In the genomic region with DNA sequence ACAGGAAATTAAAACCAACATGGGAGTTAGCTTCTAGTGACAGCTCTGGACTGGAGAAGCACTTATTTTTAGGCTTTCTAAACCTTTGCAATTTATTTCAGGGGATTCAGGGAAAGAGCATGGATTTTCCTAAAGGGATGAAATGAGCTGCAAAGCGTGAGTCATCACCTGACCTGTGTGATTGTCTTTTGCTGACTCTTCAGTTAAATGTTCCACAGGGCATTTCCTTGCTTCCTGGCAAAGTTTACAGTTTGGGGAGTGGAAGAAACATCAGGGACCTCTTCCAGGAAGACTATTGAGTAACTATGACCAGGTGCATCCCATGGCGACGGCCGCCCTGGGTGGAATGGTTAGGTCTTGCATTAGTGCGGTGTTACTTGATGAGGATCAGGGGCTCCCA, we compare ENCODE assay signal across 21 cellular contexts.
DNase-seq lines count a peak whose midpoint lies in the region; ATAC-seq, FAIRE-seq and TF ChIP-seq lines count a peak whose summit lies in the region.
"Had no signal": no experiment of that assay in that cellular context is flagged by ENCODE, and none has a peak within 500 bp of the region (broad histone marks: within the 10 kb centered on the region; RNA-seq: fewer than 3 reads in every experiment).

No MANE protein-coding gene starts in this region.

- no peak overlapping the region for H2BK5ac ChIP-seq in IMR-90 (ENCODE audit: low read depth, low read length, poor library complexity, severe bottlenecking)

- H3K9me1 ChIP-seq in IMR-90 (ENCODE audit: insufficient read depth, low read length) = no peaks in the 10 kb centered on the region; the same call in 1 of the 2 replicates

- H3K14ac ChIP-seq in IMR-90 (replicated peaks; ENCODE audit: low read depth, low read length) = no peak overlapping the region

- no peak overlapping the region for H3K4me2 ChIP-seq in IMR-90 (ENCODE audit: low read depth, low read length)

- H2BK15ac ChIP-seq in IMR-90 (ENCODE audit: low read depth, low read length) = no peak overlapping the region

- dilution Hi-C loops in IMR-90 (cut with HindIII; ENCODE audit: low sequenced_read_pairs, unreplicated experiment) = no loop called here

- H3K23ac ChIP-seq in IMR-90 (ENCODE audit: low read depth, low read length) = no peak overlapping the region

- in situ Hi-C loops in IMR-90 (cut with MboI; ENCODE audit: low sequenced_read_pairs) (no loop called here), astrocyte of the spinal cord (cut with HindIII; ENCODE audit: low sequenced_read_pairs) (no loop called here)

- no peaks in the 10 kb centered on the region for H3K36me3 ChIP-seq in IMR-90 (ENCODE audit: control insufficient read depth, insufficient read depth, low read length)
- H3K36me3 ChIP-seq: transverse colon had no signal

- no peak overlapping the region for H3K4ac ChIP-seq in IMR-90 (ENCODE audit: low read depth, low read length)

- H4K5ac ChIP-seq in IMR-90 (ENCODE audit: low read depth, low read length) = no peak overlapping the region

- no peak overlapping the region for H3K9ac ChIP-seq in IMR-90 (ENCODE audit: low read depth, low read length)

- BruUV-seq in IMR-90 (replicated peaks; lab: Mats Ljungman, UMichigan) = no TSS peak

- intact Hi-C loops in IMR-90 (cut with micrococcal nuclease) = no loop called here
- intact Hi-C loops in lower leg skin (cut with DNase I; ENCODE audit: low total_unique reads) = no loop called here

- TF ChIP-seq CTCF in IMR-90 (conservative IDR thresholded peaks at IDR 0.05; ENCODE audit: low read depth, low read length) (no peak), astrocyte of the spinal cord (IDR thresholded peaks at IDR 0.05; ENCODE audit: low read depth, low read length) (no peak), lower leg skin (IDR thresholded peaks at IDR 0.05) (no peak)

- no peak overlapping the region for H2BK120ac ChIP-seq in IMR-90 (ENCODE audit: low read depth, low read length)

- H2AK9ac ChIP-seq in IMR-90 (replicated peaks; ENCODE audit: low read depth, low read length, poor library complexity) = no peak overlapping the region

- H2AFZ ChIP-seq in IMR-90 (replicated peaks; ENCODE audit: low read length, poor library complexity) = no peak overlapping the region

- no peak overlapping the region for H2BK20ac ChIP-seq in IMR-90 (ENCODE audit: low read depth, low read length)

- no peak overlapping the region for H4K8ac ChIP-seq in IMR-90 (ENCODE audit: low read depth in 2 of 2, low read length in 2 of 2)

- 89% methylated on average over 3 of the region's 5 CpGs; no CpG with 5 or more reads in 1 of the 2 experiments for WGBS in IMR-90 (ENCODE audit: extremely low coverage in 2 of 2, insufficient read length in 1 of 2), 2 experiments
- 61 to 64% methylated on average over 5 of the region's 5 CpGs for WGBS in lower leg skin, 2 donors

- peak; percentile 90 for FAIRE-seq in islet of Langerhans (lab: Jason Lieb, UNC)
- FAIRE-seq: H54 had no signal

- H4K91ac ChIP-seq in IMR-90 (ENCODE audit: insufficient read depth, low read depth, low read length) = no peak overlapping the region

- no peaks in the 10 kb centered on the region for H3K27me3 ChIP-seq in IMR-90 (ENCODE audit: control insufficient read depth, insufficient read depth, low read length)
- H3K27me3 ChIP-seq: dorsolateral prefrontal cortex, transverse colon had no signal

- H3K79me1 ChIP-seq in IMR-90 (ENCODE audit: low read depth in 1 of 2, low read length in 2 of 2) = no peaks in the 10 kb centered on the region

- CTCF ChIA-PET in IMR-90 (lab: Yijun Ruan, JAX) = no interaction called here

- H3K4me1 ChIP-seq in IMR-90 (ENCODE audit: control insufficient read depth, insufficient read depth, low read length) = peaks cover 14% of the 10 kb centered on the region

- H2AK5ac ChIP-seq in IMR-90 (ENCODE audit: low read depth, low read length) = no peak overlapping the region

- H3K56ac ChIP-seq in IMR-90 (ENCODE audit: extremely low read depth, insufficient read depth, low read length) = no peak overlapping the region

- H3K4me3 ChIP-seq in IMR-90 (ENCODE audit: insufficient read depth, low read depth, low read length) = no peak overlapping the region
- H3K4me3 ChIP-seq in astrocyte of the spinal cord (ENCODE audit: low read depth, low read length) = no peak overlapping the region
- H3K4me3 ChIP-seq in lower leg skin (ENCODE audit: low read depth, poor library complexity, severe bottlenecking) = no peak overlapping the region
- H3K4me3 ChIP-seq: dorsolateral prefrontal cortex, transverse colon had no signal

- ATAC-seq in IMR-90 (ENCODE audit: low read depth) (no peak), GM18909 (IDR thresholded peaks at IDR 0.05; ENCODE audit: poor library complexity, unreplicated experiment) (no peak)
- ATAC-seq: left lobe of liver; stimulated activated naive CD8-positive, alpha-beta T cell treated with anti-CD3 and anti-CD28 coated beads, Interleukin-15, amount 100 ng/mL, for 72 hours; T-cell had no signal

- TF ChIP-seq RAD21 in IMR-90 (IDR thresholded peaks at IDR 0.05; ENCODE audit: low read length) = no peak

- TF ChIP-seq POLR2A in IMR-90 (IDR thresholded peaks at IDR 0.05; ENCODE audit: low read depth, low read length) (no peak), lower leg skin (IDR thresholded peaks at IDR 0.05) (no peak)

- POLR2A ChIA-PET in IMR-90 (lab: Charles Lee; ENCODE audit: unreplicated experiment) = no interaction called here

- DNase-seq in IMR-90 (peak; percentile 31), astrocyte of the spinal cord (ENCODE audit: low read depth, low spot score) (peak; percentile 35), renal cortical epithelial cell (ENCODE audit: low read depth) (peak; percentile 87), lower leg skin (ENCODE audit: low spot score in 2 of 2) (no peak), medulla oblongata (ENCODE audit: extremely low spot score) (no peak), cortex of kidney (lab: John Stamatoyannopoulos, UW) (no peak)
- DNase-seq: activated CD4-positive, alpha-beta T cell treated with anti-CD3 and anti-CD28 coated beads, Interleukin-2, amount 10 ng/mL, durations not matched to agents 7 days and 5 days; activated naive CD8-positive, alpha-beta T cell treated with anti-CD3 and anti-CD28 coated beads, Interleukin-2, amount 10 ng/mL, durations not matched to agents 7 days and 5 days; DMS79; dorsolateral prefrontal cortex; NCI-H1417; NCI-H526; stimulated activated CD4-positive, alpha-beta T cell treated with anti-CD3 and anti-CD28 coated beads, Interleukin-4, amount 100 ng/mL, for 4 hours; stimulated activated naive CD8-positive, alpha-beta T cell treated with anti-CD3 and anti-CD28 coated beads, Interleukin-15, amount 100 ng/mL, for 72 hours; T-cell; transverse colon had no signal

- H3K27ac ChIP-seq in IMR-90 (ENCODE audit: insufficient read depth, low read length) = no peak overlapping the region
- H3K27ac ChIP-seq: dorsolateral prefrontal cortex, epithelial cell of prostate, transverse colon had no signal

- no peaks in the 10 kb centered on the region for H4K20me1 ChIP-seq in IMR-90 (ENCODE audit: insufficient read depth, low read length)

- peaks cover 2% of the 10 kb centered on the region; the same call in 1 of the 2 replicates for H3K9me3 ChIP-seq in IMR-90 (ENCODE audit: control insufficient read depth, insufficient read depth, low read length)
- H3K9me3 ChIP-seq: transverse colon had no signal

- no peak overlapping the region for H3K18ac ChIP-seq in IMR-90 (ENCODE audit: low read depth, low read length)

TF ChIP-seq in IMR-90, 13 proteins besides CTCF, POLR2A, EP300 and RAD21:
- peak; percentile 69 for TF ChIP-seq MAFK (IDR thresholded peaks at IDR 0.05; ENCODE audit: low read depth, low read length)
- no peak for TF ChIP-seq ELK1 (IDR thresholded peaks at IDR 0.05; ENCODE audit: borderline replicate concordance, low read depth, low read length)
- no peak for TF ChIP-seq MXI1 (IDR thresholded peaks at IDR 0.05; ENCODE audit: borderline replicate concordance, low read depth, low read length)

Comparison
In these comparisons a context has a peak if more than half of its experiments do, and no peak if none do; other contexts are left out.
1. DNase-seq: peak in IMR-90 (single experiment), astrocyte of the spinal cord (single experiment) and renal cortical epithelial cell (single experiment); none in lower leg skin (0 of 2), medulla oblongata (single experiment) and cortex of kidney (single experiment).